In the genomic region with DNA sequence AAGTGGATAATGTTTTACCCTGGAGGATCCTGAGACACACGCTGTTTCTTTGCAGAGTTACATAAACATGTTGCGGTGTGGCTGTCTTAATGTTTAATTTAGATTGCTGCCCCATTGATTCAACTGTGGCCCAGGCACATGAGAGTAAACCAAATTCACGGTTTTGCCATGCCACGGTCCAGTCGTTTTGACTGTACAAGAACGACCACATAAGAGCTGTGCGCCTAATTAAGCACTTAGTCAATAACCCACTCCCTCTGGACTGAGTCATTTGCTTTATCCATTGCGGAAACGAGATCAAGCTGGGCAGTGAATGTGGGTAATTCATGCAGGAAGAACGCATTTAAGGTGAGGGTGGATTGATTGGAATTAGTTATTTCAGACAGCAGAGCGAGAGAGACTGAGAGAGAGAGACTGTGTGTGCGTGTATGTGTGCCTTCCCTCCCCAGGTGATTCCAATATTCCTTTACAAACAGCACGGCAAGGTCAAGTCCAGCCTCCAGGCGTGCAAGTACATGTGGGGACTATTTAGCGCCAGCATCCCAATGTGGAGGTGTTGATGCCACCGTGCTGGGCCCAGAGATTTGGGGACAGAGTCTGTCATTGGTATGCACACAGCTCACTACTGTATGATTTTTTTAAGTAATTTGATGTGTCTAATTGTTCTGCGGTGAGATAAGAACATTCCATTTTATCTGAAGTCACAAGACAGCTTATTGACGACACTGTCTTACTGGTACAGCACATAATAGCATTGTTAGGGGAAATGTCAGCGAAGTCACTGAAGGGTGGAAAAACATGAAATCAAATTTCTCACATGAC, we compare ENCODE assay signal across 1 cellular context.
TF ChIP-seq lines count a peak whose summit lies in the region.

No MANE protein-coding gene starts in this region.

TF ChIP-seq in GM23338, 12 proteins besides CTCF, POLR2A, EP300 and RAD21 (continued from another document):
- TF ChIP-seq, protein P1, sequence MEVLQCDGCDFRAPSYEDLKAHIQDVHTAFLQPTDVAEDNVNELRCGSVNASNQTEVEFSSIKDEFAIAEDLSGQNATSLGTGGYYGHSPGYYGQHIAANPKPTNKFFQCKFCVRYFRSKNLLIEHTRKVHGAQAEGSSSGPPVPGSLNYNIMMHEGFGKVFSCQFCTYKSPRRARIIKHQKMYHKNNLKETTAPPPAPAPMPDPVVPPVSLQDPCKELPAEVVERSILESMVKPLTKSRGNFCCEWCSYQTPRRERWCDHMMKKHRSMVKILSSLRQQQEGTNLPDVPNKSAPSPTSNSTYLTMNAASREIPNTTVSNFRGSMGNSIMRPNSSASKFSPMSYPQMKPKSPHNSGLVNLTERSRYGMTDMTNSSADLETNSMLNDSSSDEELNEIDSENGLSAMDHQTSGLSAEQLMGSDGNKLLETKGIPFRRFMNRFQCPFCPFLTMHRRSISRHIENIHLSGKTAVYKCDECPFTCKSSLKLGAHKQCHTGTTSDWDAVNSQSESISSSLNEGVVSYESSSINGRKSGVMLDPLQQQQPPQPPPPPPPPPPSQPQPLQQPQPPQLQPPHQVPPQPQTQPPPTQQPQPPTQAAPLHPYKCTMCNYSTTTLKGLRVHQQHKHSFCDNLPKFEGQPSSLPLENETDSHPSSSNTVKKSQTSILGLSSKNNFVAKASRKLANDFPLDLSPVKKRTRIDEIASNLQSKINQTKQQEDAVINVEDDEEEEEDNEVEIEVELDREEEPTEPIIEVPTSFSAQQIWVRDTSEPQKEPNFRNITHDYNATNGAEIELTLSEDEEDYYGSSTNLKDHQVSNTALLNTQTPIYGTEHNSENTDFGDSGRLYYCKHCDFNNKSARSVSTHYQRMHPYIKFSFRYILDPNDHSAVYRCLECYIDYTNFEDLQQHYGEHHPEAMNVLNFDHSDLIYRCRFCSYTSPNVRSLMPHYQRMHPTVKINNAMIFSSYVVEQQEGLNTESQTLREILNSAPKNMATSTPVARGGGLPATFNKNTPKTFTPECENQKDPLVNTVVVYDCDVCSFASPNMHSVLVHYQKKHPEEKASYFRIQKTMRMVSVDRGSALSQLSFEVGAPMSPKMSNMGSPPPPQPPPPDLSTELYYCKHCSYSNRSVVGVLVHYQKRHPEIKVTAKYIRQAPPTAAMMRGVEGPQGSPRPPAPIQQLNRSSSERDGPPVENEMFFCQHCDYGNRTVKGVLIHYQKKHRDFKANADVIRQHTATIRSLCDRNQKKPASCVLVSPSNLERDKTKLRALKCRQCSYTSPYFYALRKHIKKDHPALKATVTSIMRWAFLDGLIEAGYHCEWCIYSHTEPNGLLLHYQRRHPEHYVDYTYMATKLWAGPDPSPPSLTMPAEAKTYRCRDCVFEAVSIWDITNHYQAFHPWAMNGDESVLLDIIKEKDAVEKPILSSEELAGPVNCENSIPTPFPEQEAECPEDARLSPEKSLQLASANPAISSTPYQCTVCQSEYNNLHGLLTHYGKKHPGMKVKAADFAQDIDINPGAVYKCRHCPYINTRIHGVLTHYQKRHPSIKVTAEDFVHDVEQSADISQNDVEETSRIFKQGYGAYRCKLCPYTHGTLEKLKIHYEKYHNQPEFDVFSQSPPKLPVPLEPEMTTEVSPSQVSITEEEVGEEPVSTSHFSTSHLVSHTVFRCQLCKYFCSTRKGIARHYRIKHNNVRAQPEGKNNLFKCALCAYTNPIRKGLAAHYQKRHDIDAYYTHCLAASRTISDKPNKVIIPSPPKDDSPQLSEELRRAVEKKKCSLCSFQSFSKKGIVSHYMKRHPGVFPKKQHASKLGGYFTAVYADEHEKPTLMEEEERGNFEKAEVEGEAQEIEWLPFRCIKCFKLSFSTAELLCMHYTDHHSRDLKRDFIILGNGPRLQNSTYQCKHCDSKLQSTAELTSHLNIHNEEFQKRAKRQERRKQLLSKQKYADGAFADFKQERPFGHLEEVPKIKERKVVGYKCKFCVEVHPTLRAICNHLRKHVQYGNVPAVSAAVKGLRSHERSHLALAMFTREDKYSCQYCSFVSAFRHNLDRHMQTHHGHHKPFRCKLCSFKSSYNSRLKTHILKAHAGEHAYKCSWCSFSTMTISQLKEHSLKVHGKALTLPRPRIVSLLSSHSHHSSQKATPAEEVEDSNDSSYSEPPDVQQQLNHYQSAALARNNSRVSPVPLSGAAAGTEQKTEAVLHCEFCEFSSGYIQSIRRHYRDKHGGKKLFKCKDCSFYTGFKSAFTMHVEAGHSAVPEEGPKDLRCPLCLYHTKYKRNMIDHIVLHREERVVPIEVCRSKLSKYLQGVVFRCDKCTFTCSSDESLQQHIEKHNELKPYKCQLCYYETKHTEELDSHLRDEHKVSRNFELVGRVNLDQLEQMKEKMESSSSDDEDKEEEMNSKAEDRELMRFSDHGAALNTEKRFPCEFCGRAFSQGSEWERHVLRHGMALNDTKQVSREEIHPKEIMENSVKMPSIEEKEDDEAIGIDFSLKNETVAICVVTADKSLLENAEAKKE (CRISPR knock-in tag; IDR thresholded peaks at IDR 0.05), result no peak
- TF ChIP-seq ZNF114 (CRISPR knock-in tag; IDR thresholded peaks at IDR 0.05), result no peak
- no peak for TF ChIP-seq POLR2AphosphoS5 (IDR thresholded peaks at IDR 0.05; ENCODE audit: low read depth)
- TF ChIP-seq, protein P2, sequence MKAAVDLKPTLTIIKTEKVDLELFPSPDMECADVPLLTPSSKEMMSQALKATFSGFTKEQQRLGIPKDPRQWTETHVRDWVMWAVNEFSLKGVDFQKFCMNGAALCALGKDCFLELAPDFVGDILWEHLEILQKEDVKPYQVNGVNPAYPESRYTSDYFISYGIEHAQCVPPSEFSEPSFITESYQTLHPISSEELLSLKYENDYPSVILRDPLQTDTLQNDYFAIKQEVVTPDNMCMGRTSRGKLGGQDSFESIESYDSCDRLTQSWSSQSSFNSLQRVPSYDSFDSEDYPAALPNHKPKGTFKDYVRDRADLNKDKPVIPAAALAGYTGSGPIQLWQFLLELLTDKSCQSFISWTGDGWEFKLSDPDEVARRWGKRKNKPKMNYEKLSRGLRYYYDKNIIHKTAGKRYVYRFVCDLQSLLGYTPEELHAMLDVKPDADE (IDR thresholded peaks at IDR 0.05), result no peak
- TF ChIP-seq JUNB (IDR thresholded peaks at IDR 0.05; ENCODE audit: unreplicated experiment), result no peak
- no peak for TF ChIP-seq CREB1 (CRISPR knock-in tag; IDR thresholded peaks at IDR 0.05; ENCODE audit: low read depth)
